In genomic region chrX:1313788-1314187, GRCh38 we compare ENCODE assay signal across 28 cellular contexts. TPM values are rescaled to one million over a fixed set of nuclear protein-coding genes. Genes with fewer than 3 reads are reported as not detected.
DNase-seq lines count a peak whose midpoint lies in the region; ATAC-seq and TF ChIP-seq lines count a peak whose summit lies in the region.
"Had no signal": no experiment of that assay in that cellular context is flagged by ENCODE, and none has a peak within 500 bp of the region (broad histone marks: within the 10 kb centered on the region; RNA-seq: fewer than 3 reads in every experiment).

No MANE protein-coding gene starts in this region.

- intact Hi-C loops in CD14-positive monocyte (cut with micrococcal nuclease) (loop anchor here in 1 of 2 donors (5.0 kb wide), 1 partner anchor 34 kb away; no protein-coding TSS in a partner anchor), left lung (cut with DNase I) (no loop called here), spleen (cut with DNase I; ENCODE audit: low total_unique reads) (no loop called here), Calu3 (cut with micrococcal nuclease; ENCODE audit: unreplicated experiment) (no loop called here)

- H3K4me1 ChIP-seq in left lung (peaks cover 0 to 8% of the 10 kb centered on the region in 2 donors), spleen (peaks cover 0 to 9% (median 0%) of the 10 kb centered on the region in 6 donors)
- H3K4me1 ChIP-seq: BE2C, Caco-2 had no signal

- H3K27me3 ChIP-seq in left lung (no peaks in the 10 kb centered on the region), spleen (replicated peaks in 1 of 7) (peaks cover 0 to 4% (median 0%) of the 10 kb centered on the region in 7 donors)
- H3K27me3 ChIP-seq: BE2C, BLaER1 had no signal

- H3K4me3 Mint-ChIP-seq in CD14-positive monocyte (no peak overlapping the region), WTC11 (no peak overlapping the region), Calu3 (ENCODE audit: low read depth, unreplicated experiment) (no peak overlapping the region)
- H3K4me3 Mint-ChIP-seq: CD4-positive, alpha-beta T cell; CD8-positive, alpha-beta T cell had no signal

- no peak overlapping the region for H3K4me3 ChIP-seq in left lung
- H3K4me3 ChIP-seq in spleen, result no peak overlapping the region
- H3K4me3 ChIP-seq: BLaER1, GM12878 had no signal

- H3K4me1 Mint-ChIP-seq in CD14-positive monocyte (peaks cover 35% of the 10 kb centered on the region), WTC11 (no peaks in the 10 kb centered on the region), Calu3 (ENCODE audit: low read depth, unreplicated experiment) (no peaks in the 10 kb centered on the region)

- TF ChIP-seq CTCF in CD14-positive monocyte (IDR thresholded peaks at IDR 0.05), result no peak
- no peak for TF ChIP-seq CTCF in WTC11 (IDR thresholded peaks at IDR 0.05)
- no peak for TF ChIP-seq CTCF in left lung (IDR thresholded peaks at IDR 0.05)
- TF ChIP-seq CTCF in spleen (IDR thresholded peaks at IDR 0.05 in 8 of 11, conservative IDR thresholded peaks at IDR 0.05 in 3 of 11), result no peak
- TF ChIP-seq CTCF in Calu3 (IDR thresholded peaks at IDR 0.05; ENCODE audit: unreplicated experiment), result no peak

- peak overlapping the region in 6 of 7 donors; percentile 74 to 88 (median 81) for H3K27ac Mint-ChIP-seq in CD14-positive monocyte
- H3K27ac Mint-ChIP-seq in WTC11, result no peak overlapping the region
- no peak overlapping the region for H3K27ac Mint-ChIP-seq in Calu3 (ENCODE audit: unreplicated experiment)
- H3K27ac Mint-ChIP-seq: CD4-positive, alpha-beta T cell; CD8-positive, alpha-beta T cell had no signal

- BruUV-seq in Calu3 (replicated peaks; lab: Mats Ljungman, UMichigan), result no TSS peak

- POLR2A ChIA-PET in WTC11 (lab: Charles Lee), result no interaction called here

- ATAC-seq in WTC11 (no peak), left lung (no peak), left lobe of liver (no peak)
- ATAC-seq: CD8-positive, alpha-beta T cell; GM12878 had no signal

- DNase-seq in CD14-positive monocyte (ENCODE audit: low spot score), result no peak
- no peak for DNase-seq in WTC11 (ENCODE audit: low spot score)
- peak; percentile 4 to 39 for DNase-seq in left lung
- DNase-seq in spleen, result peak; percentile 19
- no peak for DNase-seq in Calu3
- no peak for DNase-seq in left lobe of liver (ENCODE audit: low spot score)
- no peak for DNase-seq in NCI-H2227 treated with DMSO at 0.1 percent for 48 hours (lab: John Stamatoyannopoulos, UW)
- DNase-seq in activated T-cell treated with anti-CD3 and anti-CD28 coated beads, Interleukin-2, amount 50 U/mL, for 48 hours, result no peak
- DNase-seq: 8988T; ACHN; BE2C; C1 segment of cervical spinal cord; Caco-2; CD4-positive, alpha-beta T cell; CD8-positive, alpha-beta T cell; DMS 273 treated with DMSO at 0.1 percent for 48 hours; DMS153; DMS53; DMS79; DND-41; EL; GDM1 had no signal

- H3K27ac ChIP-seq in left lung, result no peak overlapping the region
- H3K27ac ChIP-seq in spleen, result no peak overlapping the region
- H3K27ac ChIP-seq: BLaER1 had no signal

- CTCF ChIA-PET in WTC11 (lab: Charles Lee) (no interaction called here), Calu3 (lab: Charles Lee) (no interaction called here)

- H3K9me3 ChIP-seq in left lung (no peaks in the 10 kb centered on the region), spleen (no peaks in the 10 kb centered on the region)
- H3K9me3 ChIP-seq: BE2C, Caco-2 had no signal

- TF ChIP-seq POLR2A in spleen (IDR thresholded peaks at IDR 0.05), result no peak

- peaks cover 0 to 18% of the 10 kb centered on the region in 2 donors for H3K36me3 ChIP-seq in left lung
- H3K36me3 ChIP-seq in spleen, result peaks cover 0 to 38% (median 0%) of the 10 kb centered on the region in 6 donors
- H3K36me3 ChIP-seq: BE2C, BLaER1 had no signal

- H3K27me3 Mint-ChIP-seq in CD14-positive monocyte (ENCODE audit: low read depth in 3 of 3) (peaks cover 0 to 1% (median 0%) of the 10 kb centered on the region in 3 donors), WTC11 (ENCODE audit: low read depth) (no peaks in the 10 kb centered on the region), Calu3 (ENCODE audit: unreplicated experiment) (no peaks in the 10 kb centered on the region)

- H3K9me3 Mint-ChIP-seq in CD14-positive monocyte (peaks cover 0 to 1% (median 0%) of the 10 kb centered on the region in 7 donors), WTC11 (peaks cover 6% of the 10 kb centered on the region), Calu3 (ENCODE audit: low read depth, unreplicated experiment) (peaks cover 3% of the 10 kb centered on the region)
- H3K9me3 Mint-ChIP-seq: CD4-positive, alpha-beta T cell; CD8-positive, alpha-beta T cell had no signal

- 87 to 93% (median 88%) methylated on average over 7 of the region's 7 CpGs for WGBS in spleen, 5 donors

- H3K36me3 Mint-ChIP-seq in CD14-positive monocyte (peaks cover 36 to 45% of the 10 kb centered on the region in 2 donors), WTC11 (peaks cover under 1% of the 10 kb centered on the region; the same call in 1 of the 2 replicates), Calu3 (ENCODE audit: insufficient read depth, unreplicated experiment) (no peaks in the 10 kb centered on the region)
- H3K36me3 Mint-ChIP-seq: CD8-positive, alpha-beta T cell had no signal

TF ChIP-seq in WTC11, 78 proteins besides CTCF, POLR2A, EP300 and RAD21:
- no peak for TF ChIP-seq PRDM15 (CRISPR knock-in tag; IDR thresholded peaks at IDR 0.05)
- TF ChIP-seq HMGA2 (CRISPR knock-in tag; IDR thresholded peaks at IDR 0.05), result peak; percentile 69; the same call in 1 of the 2 replicates

RNA-seq across cellular contexts. Expression of gene IL3RA, which starts 22.8 kb away (rescaled TPM):
- polyA plus RNA-seq in CD14-positive monocyte (10 to 100 TPM in 1 of 2 donors, 1 to 10 TPM in 1; 4.4 to 12.0 TPM), spleen (10 to 100 TPM in 1 of 3 donors, 1 to 10 TPM in 2; 6.7 to 11.2 (median 9.4) TPM)
- total RNA-seq in WTC11 (2021) (0.26 to 0.48 TPM in 2 of 3 replicates, not detected in the other), left lung (10 to 100 TPM; 13.9 to 24.4 TPM), spleen (1 to 10 TPM; 2.4 to 8.6 (median 5.4) TPM), Calu3 (2022) (not detected in 2 replicates), left lobe of liver (0.40 TPM)
- total RNA-seq: Caco-2, Daoy, G401 had no signal
- polyA plus RNA-seq: AG04450 had no signal

RNA-seq across cellular contexts. Expression of gene CSF2RA, which starts 45.2 kb away (rescaled TPM):
- polyA plus RNA-seq in CD14-positive monocyte (100 to 1,000 TPM in 1 of 2 donors, 10 to 100 TPM in 1; 73.8 to 125 TPM), spleen (10 to 100 TPM; 16.2 to 53.7 (median 25.5) TPM)
- total RNA-seq in WTC11 (2021) (1.2 to 3.0 TPM (median 2.4 TPM) in 3 replicates), left lung (10 to 100 TPM; 13.5 to 47.6 TPM), spleen (10 to 100 TPM in 6 of 7 donors, 1 to 10 TPM in 1; 5.3 to 62.4 (median 25.5) TPM), Calu3 (2022) (10.2 and 11.8 TPM in 2 replicates), left lobe of liver (1.4 TPM)
- total RNA-seq: A673; CD8-positive, alpha-beta T cell had no signal
- polyA plus RNA-seq: AG04450 had no signal

Comparison
In these comparisons a context has a peak if more than half of its experiments do, and no peak if none do; other contexts are left out.
1. DNase-seq: peak in left lung (2 of 2) and spleen (single experiment); none in CD14-positive monocyte (single experiment), WTC11 (single experiment), Calu3 (single experiment), left lobe of liver (single experiment), NCI-H2227 treated with DMSO at 0.1 percent for 48 hours (single experiment) and activated T-cell treated with anti-CD3 and anti-CD28 coated beads, Interleukin-2, amount 50 U/mL, for 48 hours (0 of 2).
2. H3K27ac Mint-ChIP-seq: peak in CD14-positive monocyte (6 of 7); none in WTC11 (single experiment) and Calu3 (single experiment).